In the genomic region with DNA sequence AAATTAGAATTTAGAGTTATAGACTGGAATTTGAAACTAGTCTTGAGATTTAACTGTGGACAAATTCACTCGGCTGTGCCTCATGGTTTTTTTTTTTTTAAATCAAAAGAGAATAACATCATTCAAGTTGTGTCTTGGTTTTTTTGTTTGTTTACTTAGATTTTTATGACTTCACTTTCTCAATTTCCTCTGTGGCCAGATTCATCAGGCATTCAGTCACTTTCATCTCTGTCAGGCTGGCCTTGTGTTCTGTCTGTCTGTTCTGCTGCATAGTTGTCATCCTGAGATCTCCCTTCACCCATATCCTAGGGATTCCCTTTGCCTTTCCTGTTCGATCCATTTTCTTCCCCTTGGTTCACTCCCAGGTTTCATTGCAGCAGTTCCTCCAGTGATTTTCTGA, we compare ENCODE assay signal across 11 cellular contexts. TPM values are rescaled to one million over a fixed set of nuclear protein-coding genes. Genes with fewer than 3 reads are reported as not detected.
DNase-seq lines count a peak whose midpoint lies in the region; ATAC-seq, FAIRE-seq and TF ChIP-seq lines count a peak whose summit lies in the region.
"Had no signal": no experiment of that assay in that cellular context is flagged by ENCODE, and none has a peak within 500 bp of the region (broad histone marks: within the 10 kb centered on the region; RNA-seq: fewer than 3 reads in every experiment).

No MANE protein-coding gene starts in this region.

- H3K9me3 ChIP-seq in BLaER1 treated with 17β-estradiol and CSF1 and Interleukin-3, amounts not matched to agents 10 nM and 100 nM (replicated peaks in 1 of 11), result no peaks in the 10 kb centered on the region; a peak in 1 of 22 replicates
- no peaks in the 10 kb centered on the region for H3K9me3 ChIP-seq in adrenal gland (replicated peaks in 1 of 3)

- peak overlapping the region in 1 of 11 experiments; percentile 34; a peak in 2 of 22 replicates for H3K27ac ChIP-seq in BLaER1 treated with 17β-estradiol and CSF1 and Interleukin-3, amounts not matched to agents 10 nM and 100 nM
- H3K27ac ChIP-seq in adrenal gland, result peak overlapping the region in 3 of 5 donors; percentile 26 to 76 (median 73)

- no peak for ATAC-seq in HG03442 (IDR thresholded peaks at IDR 0.05; ENCODE audit: unreplicated experiment)
- no peak for ATAC-seq in GM19035 (IDR thresholded peaks at IDR 0.05; ENCODE audit: unreplicated experiment)
- no peak for ATAC-seq in GM18868 (IDR thresholded peaks at IDR 0.05; ENCODE audit: unreplicated experiment)

- peaks cover 23 to 100% (median 52%) of the 10 kb centered on the region in 10 experiments for H3K4me1 ChIP-seq in BLaER1 treated with 17β-estradiol and CSF1 and Interleukin-3, amounts not matched to agents 10 nM and 100 nM
- peaks cover 58 to 90% of the 10 kb centered on the region in 2 donors for H3K4me1 ChIP-seq in adrenal gland (replicated peaks in 1 of 2)

- peaks cover 88 to 100% (median 100%) of the 10 kb centered on the region in 11 experiments for H4K20me1 ChIP-seq in BLaER1 treated with 17β-estradiol and CSF1 and Interleukin-3, amounts not matched to agents 10 nM and 100 nM

- H3K27ac Mint-ChIP-seq in mesothelial cell of epicardium, result peak overlapping the region; percentile 4

- TF ChIP-seq POLR2A in adrenal gland (IDR thresholded peaks at IDR 0.05) (no peak), GM12891 (IDR thresholded peaks at IDR 0.05; ENCODE audit: low read depth, low read length) (no peak)

- no peak overlapping the region for H3K4me3 Mint-ChIP-seq in mesothelial cell of epicardium

- DNase-seq in GM19239 (ENCODE audit: insufficient read length, low spot score), result no peak
- DNase-seq in adrenal gland, result no peak
- DNase-seq in mesothelial cell of epicardium (ENCODE audit: low spot score in 2 of 2, unreplicated experiment in 2 of 2), result no peak
- DNase-seq in GM12891 (ENCODE audit: insufficient read length, low spot score), result no peak
- DNase-seq: activated CD4-positive, alpha-beta T cell treated with anti-CD3 and anti-CD28 coated beads, Interleukin-2, amount 50 U/mL, for 1 hour; DND-41 had no signal

- no peaks in the 10 kb centered on the region for H3K27me3 ChIP-seq in BLaER1 treated with 17β-estradiol and CSF1 and Interleukin-3, amounts not matched to agents 10 nM and 100 nM
- no peaks in the 10 kb centered on the region for H3K27me3 ChIP-seq in adrenal gland

- H3K36me3 ChIP-seq in BLaER1 treated with 17β-estradiol and CSF1 and Interleukin-3, amounts not matched to agents 10 nM and 100 nM, result peaks cover 0 to 28% (median 0%) of the 10 kb centered on the region in 11 experiments; a peak in 6 of 22 replicates
- H3K36me3 ChIP-seq in adrenal gland (replicated peaks in 1 of 2), result no peaks in the 10 kb centered on the region

- peak overlapping the region in 3 of 11 experiments; percentile 3 to 34 (median 12); a peak in 3 of 22 replicates for H3K9ac ChIP-seq in BLaER1 treated with 17β-estradiol and CSF1 and Interleukin-3, amounts not matched to agents 10 nM and 100 nM

- no peaks in the 10 kb centered on the region for H3K36me3 Mint-ChIP-seq in mesothelial cell of epicardium

- H3K9me3 Mint-ChIP-seq in mesothelial cell of epicardium, result no peaks in the 10 kb centered on the region

- peak; percentile 83 for FAIRE-seq in GM19239 (lab: Jason Lieb, UNC)
- no peak for FAIRE-seq in GM12891 (lab: Jason Lieb, UNC)
- FAIRE-seq: colon had no signal

- TF ChIP-seq CTCF in adrenal gland (IDR thresholded peaks at IDR 0.05), result no peak
- no peak for TF ChIP-seq CTCF in mesothelial cell of epicardium (IDR thresholded peaks at IDR 0.05; ENCODE audit: unreplicated experiment)

- peak overlapping the region; percentile 35 to 89 (median 57) for H3K4me2 ChIP-seq in BLaER1 treated with 17β-estradiol and CSF1 and Interleukin-3, amounts not matched to agents 10 nM and 100 nM

- H3K27me3 Mint-ChIP-seq in mesothelial cell of epicardium (ENCODE audit: low read depth), result no peaks in the 10 kb centered on the region

- 17 to 28% (median 21%) methylated on average over 2 of the region's 2 CpGs for WGBS in adrenal gland, 4 donors

- H3K4me1 Mint-ChIP-seq in mesothelial cell of epicardium, result peaks cover 40% of the 10 kb centered on the region

- H3K4me3 ChIP-seq in BLaER1 treated with 17β-estradiol and CSF1 and Interleukin-3, amounts not matched to agents 10 nM and 100 nM, result no peak overlapping the region
- H3K4me3 ChIP-seq in adrenal gland, result peak overlapping the region in 1 of 4 donors; percentile 1

- intact Hi-C loops in adrenal gland (cut with DNase I), result loop anchor here in 1 of 2 donors (5.0 kb wide), 1 partner anchor 47 kb away; no protein-coding TSS in a partner anchor

TF ChIP-seq in GM12891, 5 proteins besides CTCF, POLR2A, EP300 and RAD21:
- TF ChIP-seq PAX5 (IDR thresholded peaks at IDR 0.05; ENCODE audit: insufficient read depth, low read length, severe bottlenecking) (no peak), TAF1 (IDR thresholded peaks at IDR 0.05; ENCODE audit: low read depth, low read length) (no peak), POU2F2 (IDR thresholded peaks at IDR 0.05; ENCODE audit: low read depth, low read length) (no peak)

RNA-seq across cellular contexts. Expression of a gene that starts 10.0 kb away (rescaled TPM):
- 100 to 1,000 TPM in 3 of 8 donors, 10 to 100 TPM in 5; 73.1 to 144 (median 94.6) TPM for total RNA-seq in adrenal gland
- polyA plus RNA-seq in adrenal gland, result 100 to 1,000 TPM in 2 of 3 donors, 10 to 100 TPM in 1; 89.5 to 233 (median 172) TPM
- 122 to 125 TPM (median 125 TPM) in 3 replicates for total RNA-seq in mesothelial cell of epicardium
- polyA plus RNA-seq in GM12891 (2012; ENCODE audit: low read depth, missing spikeins), result 37.0 TPM
